In the genomic region with DNA sequence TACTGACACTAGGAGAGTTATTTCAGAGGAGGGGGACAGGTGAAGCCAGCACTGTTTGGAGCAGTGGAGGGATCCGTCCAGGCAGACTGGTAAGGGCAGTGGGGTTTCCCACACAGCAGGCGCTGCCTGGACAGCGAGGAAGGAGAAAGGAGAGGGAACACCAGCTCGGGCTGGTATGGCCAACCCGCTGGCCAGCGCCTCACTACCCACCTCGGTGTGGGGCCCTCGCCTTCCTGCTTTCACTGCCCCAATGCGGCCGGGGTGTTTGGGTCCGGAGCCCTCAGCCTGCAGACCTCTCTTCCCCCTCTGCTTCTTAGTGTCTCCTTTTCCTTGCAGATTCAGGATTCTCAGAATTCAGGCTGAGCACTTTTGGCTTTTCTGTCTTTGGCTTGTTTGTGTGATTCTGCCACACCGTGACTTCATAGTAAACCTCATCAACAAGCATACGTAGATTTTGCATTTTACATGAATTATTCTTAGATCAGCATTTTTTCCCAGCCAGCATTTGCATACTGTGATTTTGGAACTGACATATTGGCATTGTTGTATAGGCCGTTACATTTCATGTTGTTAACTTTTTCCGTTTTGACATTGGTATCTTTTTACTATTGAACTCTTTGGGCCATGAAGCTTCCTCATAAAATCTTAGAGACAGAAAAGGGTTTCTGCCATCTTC, we compare ENCODE assay signal across 13 cellular contexts.
DNase-seq lines count a peak whose midpoint lies in the region; ATAC-seq and TF ChIP-seq lines count a peak whose summit lies in the region.
"Had no signal": no experiment of that assay in that cellular context is flagged by ENCODE, and none has a peak within 500 bp of the region (broad histone marks: within the 10 kb centered on the region; RNA-seq: fewer than 3 reads in every experiment).

No MANE protein-coding gene starts in this region.

- CTCF ChIA-PET in WTC11 (lab: Charles Lee), result no interaction called here

- no peaks in the 10 kb centered on the region for H3K9me2 ChIP-seq in GM23338 (ENCODE audit: insufficient read depth)

- TF ChIP-seq CTCF in GM23338 (conservative IDR thresholded peaks at IDR 0.05; ENCODE audit: low read depth in 2 of 2) (no peak), WTC11 (IDR thresholded peaks at IDR 0.05) (no peak), vagina (IDR thresholded peaks at IDR 0.05) (no peak)

- no peak overlapping the region for H2BK15ac ChIP-seq in neuronal stem cell (ENCODE audit: low read length)

- H4K8ac ChIP-seq in neuronal stem cell (ENCODE audit: low read depth, low read length), result no peak overlapping the region

- H2BK12ac ChIP-seq in neuronal stem cell (ENCODE audit: low read length), result no peak overlapping the region

- peak overlapping the region; percentile 27 for H3K18ac ChIP-seq in neuronal stem cell (ENCODE audit: low read length)

- H3K4me1 Mint-ChIP-seq in GM23338, result no peaks in the 10 kb centered on the region
- no peaks in the 10 kb centered on the region for H3K4me1 Mint-ChIP-seq in WTC11
- H3K4me1 Mint-ChIP-seq: B cell had no signal

- no peak overlapping the region for H3K4me3 Mint-ChIP-seq in GM23338
- no peak overlapping the region for H3K4me3 Mint-ChIP-seq in WTC11
- H3K4me3 Mint-ChIP-seq: B cell; CD4-positive, alpha-beta T cell had no signal

- no peak overlapping the region for H3K4me3 ChIP-seq in GM23338
- H3K4me3 ChIP-seq in neuronal stem cell (ENCODE audit: low read length in 2 of 2), result no peak overlapping the region
- no peak overlapping the region for H3K4me3 ChIP-seq in vagina

- no peak for DNase-seq in GM23338 (ENCODE audit: low spot score)
- no peak for DNase-seq in WTC11 (ENCODE audit: low spot score)
- DNase-seq in neuronal stem cell (ENCODE audit: low spot score), result no peak
- DNase-seq in vagina (ENCODE audit: extremely low spot score in 2 of 2), result no peak
- DNase-seq in SKM-1 (lab: John Stamatoyannopoulos, UW; ENCODE audit: unreplicated experiment), result no peak
- no peak for DNase-seq in SW 1271 (lab: John Stamatoyannopoulos, UW)
- DNase-seq: C1 segment of cervical spinal cord; Calu3; CD4-positive, alpha-beta T cell; DMS 273 treated with DMSO at 0.1 percent for 48 hours; H7 had no signal

- H2AFZ ChIP-seq in GM23338 (peak overlapping the region; percentile 76; the same call in 1 of the 2 replicates), neuronal stem cell (ENCODE audit: low read length) (no peak overlapping the region)

- H3K27me3 Mint-ChIP-seq in GM23338 (ENCODE audit: insufficient read depth, low read depth, poor library complexity) (peaks cover 10% of the 10 kb centered on the region), WTC11 (ENCODE audit: low read depth) (no peaks in the 10 kb centered on the region)
- H3K27me3 Mint-ChIP-seq: B cell; CD4-positive, alpha-beta T cell had no signal

- no peak overlapping the region for H2BK5ac ChIP-seq in neuronal stem cell (ENCODE audit: low read length)

- H3K27ac ChIP-seq in GM23338 (ENCODE audit: low read depth), result no peak overlapping the region
- H3K27ac ChIP-seq in neuronal stem cell (replicated peaks; ENCODE audit: low read length), result no peak overlapping the region
- peak overlapping the region; percentile 61 for H3K27ac ChIP-seq in vagina

- H3K36me3 Mint-ChIP-seq in GM23338 (ENCODE audit: low read depth) (no peaks in the 10 kb centered on the region), WTC11 (no peaks in the 10 kb centered on the region)

- H3K9me3 ChIP-seq in neuronal stem cell (replicated peaks in 1 of 2; ENCODE audit: control insufficient read depth in 2 of 2, insufficient read depth in 1 of 2, low read depth in 1 of 2, low read length in 2 of 2) (peaks cover 0 to 3% of the 10 kb centered on the region in 2 donors), vagina (no peaks in the 10 kb centered on the region)

- ATAC-seq in GM23338, result peak; percentile 35; the same call in 2 of the 3 replicates
- ATAC-seq in WTC11, result peak; percentile 38; the same call in 1 of the 2 replicates
- ATAC-seq in GM18870 (IDR thresholded peaks at IDR 0.05; ENCODE audit: unreplicated experiment), result no peak

- no peak overlapping the region for H2AK5ac ChIP-seq in neuronal stem cell (ENCODE audit: low read depth, low read length)

- POLR2A ChIA-PET in WTC11 (lab: Charles Lee), result no interaction called here

- H3K9ac ChIP-seq in neuronal stem cell (ENCODE audit: low read depth, low read length, poor library complexity), result no peak overlapping the region

- H3K4me2 ChIP-seq in GM23338, result no peak overlapping the region
- no peak overlapping the region for H3K4me2 ChIP-seq in neuronal stem cell (ENCODE audit: insufficient read depth, low read length, poor library complexity, severe bottlenecking)

- H3K9me3 Mint-ChIP-seq in GM23338 (no peaks in the 10 kb centered on the region), WTC11 (no peaks in the 10 kb centered on the region)
- H3K9me3 Mint-ChIP-seq: CD4-positive, alpha-beta T cell had no signal

- H4K91ac ChIP-seq in neuronal stem cell (ENCODE audit: low read depth, low read length, poor library complexity), result no peak overlapping the region

- no peaks in the 10 kb centered on the region for H3K79me1 ChIP-seq in neuronal stem cell (ENCODE audit: low read depth, low read length)

- H3F3A ChIP-seq in GM23338 (replicated peaks; ENCODE audit: low read depth), result no peaks in the 10 kb centered on the region

- H3K27me3 ChIP-seq in GM23338 (ENCODE audit: insufficient read depth) (no peaks in the 10 kb centered on the region), neuronal stem cell (ENCODE audit: control insufficient read depth in 3 of 3, insufficient read depth in 3 of 3, low read depth in 1 of 3, low read length in 3 of 3) (no peaks in the 10 kb centered on the region), vagina (no peaks in the 10 kb centered on the region)

- H4K20me1 ChIP-seq in GM23338 (replicated peaks; ENCODE audit: insufficient read depth), result no peaks in the 10 kb centered on the region

- H3K4me1 ChIP-seq in GM23338 (ENCODE audit: insufficient read depth) (no peaks in the 10 kb centered on the region), neuronal stem cell (ENCODE audit: control insufficient read depth in 2 of 2, insufficient read depth in 1 of 2, low read depth in 1 of 2, low read length in 2 of 2) (no peaks in the 10 kb centered on the region), vagina (peaks cover 16% of the 10 kb centered on the region)

- no peak overlapping the region for H3K4ac ChIP-seq in neuronal stem cell (ENCODE audit: low read length)

- intact Hi-C loops in vagina (cut with DNase I), result no loop called here

- H3K36me3 ChIP-seq in GM23338 (ENCODE audit: insufficient read depth) (no peaks in the 10 kb centered on the region), neuronal stem cell (replicated peaks in 1 of 2; ENCODE audit: control insufficient read depth in 2 of 2, insufficient read depth in 2 of 2, low read length in 2 of 2) (no peaks in the 10 kb centered on the region), vagina (no peaks in the 10 kb centered on the region)

- TF ChIP-seq POLR2A in vagina (IDR thresholded peaks at IDR 0.05), result no peak

- no CpG with 5 or more reads among the region's 15 CpGs for WGBS in neuronal stem cell (ENCODE audit: extremely low coverage in 2 of 2, insufficient read length in 2 of 2, insufficient replicate concordance in 1 of 2), 2 donors

- H3K79me2 ChIP-seq in GM23338 (replicated peaks; ENCODE audit: insufficient read depth), result no peaks in the 10 kb centered on the region

- no peak overlapping the region for H3K14ac ChIP-seq in neuronal stem cell (ENCODE audit: low read length)

- H2BK120ac ChIP-seq in neuronal stem cell (ENCODE audit: low read depth, low read length), result no peak overlapping the region

- no peak overlapping the region for H3K27ac Mint-ChIP-seq in GM23338
- H3K27ac Mint-ChIP-seq in WTC11, result no peak overlapping the region
- H3K27ac Mint-ChIP-seq: B cell; CD4-positive, alpha-beta T cell had no signal

- H3K23ac ChIP-seq in neuronal stem cell (ENCODE audit: low read depth, low read length, poor library complexity), result no peak overlapping the region

TF ChIP-seq in GM23338, 12 proteins besides CTCF, POLR2A, EP300 and RAD21 (continues in another document):
- no peak for TF ChIP-seq EZH2 (IDR thresholded peaks at IDR 0.05; ENCODE audit: low read depth, unreplicated experiment)
- no peak for TF ChIP-seq EZH2phosphoT487 (IDR thresholded peaks at IDR 0.05; ENCODE audit: unreplicated experiment)

TF ChIP-seq in WTC11, 78 proteins besides CTCF, POLR2A, EP300 and RAD21 (continues in another document):
- TF ChIP-seq KAT7 (CRISPR knock-in tag; IDR thresholded peaks at IDR 0.05; ENCODE audit: borderline replicate concordance) (no peak), TEAD4 (CRISPR knock-in tag; IDR thresholded peaks at IDR 0.05) (no peak), NFATC4 (CRISPR knock-in tag; IDR thresholded peaks at IDR 0.05) (no peak), SMAD4 (CRISPR knock-in tag; IDR thresholded peaks at IDR 0.05) (no peak)
- TF ChIP-seq, protein P1, sequence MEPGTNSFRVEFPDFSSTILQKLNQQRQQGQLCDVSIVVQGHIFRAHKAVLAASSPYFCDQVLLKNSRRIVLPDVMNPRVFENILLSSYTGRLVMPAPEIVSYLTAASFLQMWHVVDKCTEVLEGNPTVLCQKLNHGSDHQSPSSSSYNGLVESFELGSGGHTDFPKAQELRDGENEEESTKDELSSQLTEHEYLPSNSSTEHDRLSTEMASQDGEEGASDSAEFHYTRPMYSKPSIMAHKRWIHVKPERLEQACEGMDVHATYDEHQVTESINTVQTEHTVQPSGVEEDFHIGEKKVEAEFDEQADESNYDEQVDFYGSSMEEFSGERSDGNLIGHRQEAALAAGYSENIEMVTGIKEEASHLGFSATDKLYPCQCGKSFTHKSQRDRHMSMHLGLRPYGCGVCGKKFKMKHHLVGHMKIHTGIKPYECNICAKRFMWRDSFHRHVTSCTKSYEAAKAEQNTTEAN (CRISPR knock-in tag; IDR thresholded peaks at IDR 0.05), result no peak
